In the genomic region with DNA sequence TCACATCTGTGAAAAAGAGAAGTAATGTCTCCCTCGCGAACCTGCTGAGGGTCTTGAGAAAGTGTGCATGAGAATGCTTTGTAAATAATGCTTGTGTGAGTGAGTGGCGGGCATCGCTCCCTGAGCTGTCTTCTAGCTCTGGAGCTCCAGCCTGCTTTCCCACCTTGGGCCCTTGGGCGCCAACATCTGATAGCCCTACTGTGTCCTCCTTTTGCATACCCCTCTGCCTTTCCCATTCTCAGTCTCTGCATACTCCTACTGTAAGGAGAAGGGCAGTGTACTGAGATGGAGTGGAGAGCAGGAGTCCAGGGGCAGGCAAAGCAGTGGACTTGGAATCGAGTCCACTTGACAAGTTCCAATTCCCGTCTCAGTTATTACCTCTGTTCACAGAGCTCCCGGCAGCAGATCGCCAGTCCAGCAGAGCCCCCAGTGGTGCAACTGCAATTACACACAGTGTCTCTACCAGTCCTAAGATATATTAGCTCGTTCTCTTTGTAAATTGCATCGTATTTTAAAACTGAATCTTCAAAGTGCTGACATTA, we compare ENCODE assay signal across 10 cellular contexts. TPM values are rescaled to one million over a fixed set of nuclear protein-coding genes. Genes with fewer than 3 reads are reported as not detected.
DNase-seq lines count a peak whose midpoint lies in the region; ATAC-seq and TF ChIP-seq lines count a peak whose summit lies in the region.
"Had no signal": no experiment of that assay in that cellular context is flagged by ENCODE, and none has a peak within 500 bp of the region (broad histone marks: within the 10 kb centered on the region; RNA-seq: fewer than 3 reads in every experiment).

No MANE protein-coding gene starts in this region.

- DNase-seq in AG10803 (ENCODE audit: low read depth): no peak
- no peak for DNase-seq in GM10266 (ENCODE audit: extremely low spot score)
- peak; percentile 8 for DNase-seq in OCI-LY7 (ENCODE audit: low spot score)
- no peak for DNase-seq in foreskin keratinocyte
- no peak for DNase-seq in OCI-M2 (lab: John Stamatoyannopoulos, UW; ENCODE audit: unreplicated experiment)
- DNase-seq in mucosa of gallbladder (ENCODE audit: low spot score): no peak
- DNase-seq in NCI-H2029 treated with DMSO at 0.1 percent for 48 hours (lab: John Stamatoyannopoulos, UW): no peak
- DNase-seq: SIG-M5 had no signal

- peak overlapping the region; percentile 44; the same call in 1 of the 2 replicates for H2AFZ ChIP-seq in OCI-LY7 (ENCODE audit: low read length)

- POLR2A ChIA-PET in OCI-LY7 (lab: Charles Lee): interaction anchor here (0.6 to 0.8 kb wide), 2 partner anchors 13 to 66 kb away, joined by 3 to 5 read pairs; no protein-coding TSS in a partner anchor

- H3K4me3 ChIP-seq in AG10803 (ENCODE audit: low read length): no peak overlapping the region
- H3K4me3 ChIP-seq in OCI-LY7 (ENCODE audit: low read depth, low read length, poor library complexity, severe bottlenecking): no peak overlapping the region

- H3K27ac ChIP-seq in OCI-LY7 (ENCODE audit: low read depth, low read length, poor library complexity, severe bottlenecking): no peak overlapping the region
- no peak overlapping the region for H3K27ac ChIP-seq in foreskin keratinocyte

- no TSS peak for BruUV-seq in OCI-LY7 (replicated peaks; lab: Mats Ljungman, UMichigan)

- peaks cover 37% of the 10 kb centered on the region for H3K27me3 ChIP-seq in foreskin keratinocyte

- intact Hi-C loops in OCI-LY7 (cut with micrococcal nuclease; ENCODE audit: unreplicated experiment): no loop called here

- H3K79me2 ChIP-seq in OCI-LY7 (ENCODE audit: insufficient read depth, low read depth, low read length): no peaks in the 10 kb centered on the region

- no peaks in the 10 kb centered on the region for H3K9me3 ChIP-seq in OCI-LY7 (ENCODE audit: low read length)

- no peaks in the 10 kb centered on the region for H4K20me1 ChIP-seq in OCI-LY7 (ENCODE audit: insufficient read depth, low read length)

- 0 out of 2 replicates have a peak, but pooled peaks have one; percentile 4 for TF ChIP-seq CTCF in AG10803 (conservative IDR thresholded peaks at IDR 0.05; ENCODE audit: low read length)
- TF ChIP-seq CTCF in GM10266 (IDR thresholded peaks at IDR 0.05; ENCODE audit: control insufficient read depth, insufficient read depth, low read depth, missing control alignments): peak; percentile 24
- peak; percentile 49 for TF ChIP-seq CTCF in OCI-LY7 (conservative IDR thresholded peaks at IDR 0.05; ENCODE audit: low read length)
- peak; percentile 11 for TF ChIP-seq CTCF in foreskin keratinocyte (conservative IDR thresholded peaks at IDR 0.05)

- no peaks in the 10 kb centered on the region for H3K36me3 ChIP-seq in OCI-LY7 (ENCODE audit: insufficient read depth, low read length)

- no peaks in the 10 kb centered on the region for H3K9me2 ChIP-seq in OCI-LY7 (ENCODE audit: insufficient read depth, low read length)

- peak overlapping the region; percentile 33 for H3K4me2 ChIP-seq in OCI-LY7 (ENCODE audit: low read length)

- peaks cover 14% of the 10 kb centered on the region for H3K4me1 ChIP-seq in OCI-LY7 (ENCODE audit: insufficient read depth, low read length, poor library complexity, severe bottlenecking)
- no peaks in the 10 kb centered on the region for H3K4me1 ChIP-seq in foreskin keratinocyte

- ATAC-seq in foreskin keratinocyte (no peak), HG03025 (IDR thresholded peaks at IDR 0.05; ENCODE audit: low FRiP score, unreplicated experiment) (no peak)

- CTCF ChIA-PET in OCI-LY7 (lab: Charles Lee; ENCODE audit: unreplicated experiment): no interaction called here

RNA-seq across cellular contexts. Expression of a gene that starts 0.9 kb away (rescaled TPM):
- not detected in 2 replicates for total RNA-seq in OCI-LY7 (2014; rRNA removed; shearing (Covaris generic))
- not detected in 2 replicates for total RNA-seq in OCI-LY7 (2022)
- total RNA-seq in foreskin keratinocyte: not detected in 2 replicates
- not detected in 2 replicates for polyA plus RNA-seq in foreskin keratinocyte
- total RNA-seq in mucosa of gallbladder: not detected
- total RNA-seq: myocyte had no signal

RNA-seq across cellular contexts. Expression of a gene that starts 48.1 kb away (rescaled TPM):
- total RNA-seq in OCI-LY7 (2014; rRNA removed; shearing (Covaris generic)): 0.19 TPM in 1 of 2 replicates, not detected in the other
- total RNA-seq in OCI-LY7 (2022) (0.51 and 0.55 TPM in 2 replicates), foreskin keratinocyte (not detected in 2 replicates), mucosa of gallbladder (1.3 TPM)
- not detected in 2 replicates for polyA plus RNA-seq in foreskin keratinocyte
- total RNA-seq: myocyte had no signal
